In the genomic region with DNA sequence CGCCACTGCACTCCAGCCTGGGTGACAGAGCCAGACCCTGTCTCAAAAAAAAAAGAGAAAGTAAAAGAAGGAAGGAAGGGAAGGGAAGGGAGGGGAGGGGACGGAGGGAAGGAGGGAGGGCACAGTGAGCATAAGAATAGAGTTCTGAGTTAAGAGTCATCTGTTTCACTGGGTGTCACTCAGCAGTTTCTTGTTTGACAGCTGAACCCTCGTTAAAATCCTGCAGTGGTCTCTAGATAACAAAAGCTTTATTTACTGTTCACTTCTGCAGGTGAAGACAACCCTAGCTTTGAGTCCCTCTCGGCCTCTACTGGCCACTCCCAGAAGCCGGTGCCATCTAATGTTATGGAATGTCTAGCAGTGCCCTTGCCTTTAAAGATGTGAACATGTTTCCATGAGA, we compare ENCODE assay signal across 22 cellular contexts.
"Had no signal": no experiment of that assay in that cellular context is flagged by ENCODE, and none has a peak within 500 bp of the region (broad histone marks: within the 10 kb centered on the region; RNA-seq: fewer than 3 reads in every experiment).

No MANE protein-coding gene starts in this region.

- H3K36me3 ChIP-seq: ovary, suprapubic skin, transverse colon, upper lobe of right lung, uterus had no signal

- ATAC-seq: natural killer cell; psoas muscle; right cardiac atrium; stimulated activated naive CD8-positive, alpha-beta T cell treated with anti-CD3 and anti-CD28 coated beads, Interleukin-15, amount 100 ng/mL, for 72 hours; upper lobe of right lung had no signal

- H3K4me1 ChIP-seq: psoas muscle, suprapubic skin, transverse colon, upper lobe of right lung, uterus had no signal

- H3K9me3 Mint-ChIP-seq: memory B cell had no signal

- H3K27ac Mint-ChIP-seq: memory B cell; natural killer cell; stimulated activated naive CD8-positive, alpha-beta T cell treated with anti-CD3 and anti-CD28 coated beads, Interleukin-15, amount 100 ng/mL, for 72 hours had no signal

- H3K27me3 ChIP-seq: dorsolateral prefrontal cortex, ovary, spleen, suprapubic skin, transverse colon, upper lobe of right lung, uterus had no signal

- FAIRE-seq: frontal cortex, keratinocyte had no signal

- H3K27me3 Mint-ChIP-seq: memory B cell; stimulated activated naive CD8-positive, alpha-beta T cell treated with anti-CD3 and anti-CD28 coated beads, Interleukin-15, amount 100 ng/mL, for 72 hours had no signal

- H3K4me1 Mint-ChIP-seq: memory B cell; stimulated activated naive CD8-positive, alpha-beta T cell treated with anti-CD3 and anti-CD28 coated beads, Interleukin-15, amount 100 ng/mL, for 72 hours had no signal

- H3K4me3 Mint-ChIP-seq: memory B cell; natural killer cell; stimulated activated naive CD8-positive, alpha-beta T cell treated with anti-CD3 and anti-CD28 coated beads, Interleukin-15, amount 100 ng/mL, for 72 hours had no signal

- H3K4me3 ChIP-seq: dorsolateral prefrontal cortex, lung, ovary, psoas muscle, skin epidermis, spleen, suprapubic skin, transverse colon, upper lobe of right lung, uterus had no signal

- H3K27ac ChIP-seq: dorsolateral prefrontal cortex, ovary, psoas muscle, skin epidermis, spleen, suprapubic skin, transverse colon, upper lobe of right lung, uterus had no signal

- DNase-seq: dorsolateral prefrontal cortex; effector CD4-positive, alpha-beta T cell; natural killer cell; occipital lobe; ovary; posterior cingulate gyrus; psoas muscle; right cardiac atrium; spleen; stimulated activated CD4-positive, alpha-beta T cell treated with anti-CD3 and anti-CD28 coated beads, Interleukin-4, amount 100 ng/mL, for 1 hour; stimulated activated CD8-positive, alpha-beta memory T cell treated with anti-CD3 and anti-CD28 coated beads, Interleukin-4, amount 100 ng/mL, for 48 hours; stimulated activated naive CD4-positive, alpha-beta T cell; stimulated activated naive CD8-positive, alpha-beta T cell treated with anti-CD3 and anti-CD28 coated beads, Interleukin-15, amount 100 ng/mL, for 72 hours; transverse colon; upper lobe of right lung; uterus had no signal

- H3K9me3 ChIP-seq: ovary, suprapubic skin, transverse colon, upper lobe of right lung, uterus had no signal
